Comparison of ENCODE assay signal across 1 cellular context in the genomic region with DNA sequence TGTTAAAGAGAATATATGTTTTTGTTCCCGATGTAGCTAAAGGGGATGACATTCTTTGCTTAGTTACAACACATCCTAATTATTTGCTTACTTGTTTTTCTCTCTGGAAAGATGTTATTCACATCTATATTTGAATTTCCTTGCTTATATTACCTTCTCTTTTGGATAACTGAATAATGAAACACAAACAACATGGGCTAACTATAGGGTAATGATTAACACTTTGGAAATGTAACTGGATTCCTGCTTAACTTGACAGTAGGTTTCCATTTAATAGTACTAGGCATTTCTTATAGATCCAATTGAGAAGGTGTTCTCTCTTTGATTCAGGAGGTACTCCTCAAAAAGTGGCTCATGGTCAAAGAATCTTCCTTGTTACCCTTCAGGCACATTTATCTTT.
TF ChIP-seq lines count a peak whose summit lies in the region.

No MANE protein-coding gene starts in this region.

TF ChIP-seq in GM12878, 131 proteins besides CTCF, POLR2A, EP300 and RAD21 (continued from another document):
- no peak for TF ChIP-seq BCL11A (IDR thresholded peaks at IDR 0.05; ENCODE audit: low read depth, low read length)
- no peak for TF ChIP-seq SREBF2 (IDR thresholded peaks at IDR 0.05; ENCODE audit: low read length)
TF ChIP-seq in GM12878: peak in this region for 0.
